In the genomic region with DNA sequence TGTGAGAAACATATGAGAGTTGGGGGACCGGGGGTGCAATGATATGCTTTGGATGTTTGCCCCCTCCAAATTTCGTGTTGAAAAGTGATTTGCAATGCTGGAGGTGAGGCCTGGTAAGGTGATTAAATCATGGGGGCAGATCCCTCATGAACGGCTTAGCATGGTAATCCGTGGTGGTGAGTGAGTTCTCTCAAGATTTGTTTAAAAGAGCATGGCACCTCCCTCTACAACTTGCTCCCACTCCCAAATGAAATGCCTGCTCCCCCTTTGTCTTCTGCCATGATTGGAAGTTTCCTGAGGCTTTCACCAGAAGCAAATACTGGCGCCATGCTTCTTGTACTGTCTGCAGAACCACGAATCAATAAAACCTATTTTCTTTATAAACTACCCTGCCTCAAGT, we compare ENCODE assay signal across 1 cellular context.
TF ChIP-seq lines count a peak whose summit lies in the region.

No MANE protein-coding gene starts in this region.

TF ChIP-seq in A549, 52 proteins besides CTCF, POLR2A, EP300 and RAD21 (continued from another document):
- TF ChIP-seq REST (IDR thresholded peaks at IDR 0.05) (no peak), CBX2 (IDR thresholded peaks at IDR 0.05; ENCODE audit: borderline replicate concordance, low read depth) (no peak), JUN (IDR thresholded peaks at IDR 0.05) (no peak)
